Comparison of ENCODE assay signal across 16 cellular contexts in the genomic region with DNA sequence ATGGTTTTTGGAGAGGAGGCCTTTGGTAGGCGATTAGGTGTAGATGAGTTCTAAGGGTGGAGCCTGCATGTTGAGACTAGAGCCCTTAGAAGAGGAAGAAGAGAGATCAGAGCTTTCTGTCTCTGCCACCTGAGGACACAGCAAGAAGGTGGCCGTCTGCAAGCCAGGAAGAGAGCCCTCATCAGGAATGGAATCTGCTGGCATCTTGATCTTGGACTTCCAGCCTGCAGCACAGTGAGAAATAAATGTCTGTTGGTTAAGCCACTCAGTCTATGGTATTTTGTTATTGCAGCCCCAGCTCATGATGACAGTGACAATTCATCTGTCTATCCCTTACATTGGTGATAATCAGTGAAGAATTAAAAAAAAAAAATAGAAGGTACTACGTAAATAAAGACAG.
DNase-seq lines count a peak whose midpoint lies in the region; ATAC-seq, FAIRE-seq and TF ChIP-seq lines count a peak whose summit lies in the region.
"Had no signal": no experiment of that assay in that cellular context is flagged by ENCODE, and none has a peak within 500 bp of the region (broad histone marks: within the 10 kb centered on the region; RNA-seq: fewer than 3 reads in every experiment).

No MANE protein-coding gene starts in this region.

- in situ Hi-C loops in GM23248 (cut with MboI) = no loop called here
- in situ Hi-C loops in GM12878 (cut with MboI) = no loop called here

- H3F3A ChIP-seq in GM23248 (ENCODE audit: insufficient read depth) = peaks cover 37% of the 10 kb centered on the region

- POLR2A ChIA-PET in GM12878 (lab: Charles Lee) = interaction anchor here (0.6 to 1.3 kb wide), 3 partner anchors 8 to 90 kb away, joined by 3 to 4 read pairs (median 4); no protein-coding TSS in a partner anchor

- 59 to 64% methylated on average over 3 of the region's 3 CpGs for WGBS in GM23248 (ENCODE audit: low coverage in 1 of 2, low lambda C conversion rate in 2 of 2, missing lambda C conversion rate in 2 of 2), 2 experiments
- 51% methylated on average over 3 of the region's 3 CpGs for WGBS in GM12878 (ENCODE audit: insufficient coverage, insufficient replicate concordance, low lambda C conversion rate, missing lambda C conversion rate)
- 52 to 60% (median 55%) methylated on average over 3 of the region's 3 CpGs for WGBS in small intestine, 3 donors

- SMC1A ChIA-PET in GM12878 (lab: Charles Lee; ENCODE audit: uncharacterized antibody, unreplicated experiment) = interaction anchor here (0.8 to 1.5 kb wide), 5 partner anchors 8 to 135 kb away, joined by 3 to 5 read pairs (median 3); no protein-coding TSS in a partner anchor

- no peak for TF ChIP-seq EP300 in GM12878 (IDR thresholded peaks at IDR 0.05; ENCODE audit: borderline replicate concordance in 1 of 2, control insufficient read depth in 1 of 2, low read depth in 2 of 2, low read length in 2 of 2)

- H3K27ac ChIP-seq in GM23248 (peak overlapping the region; percentile 90), GM12878 (ENCODE audit: control insufficient read depth, insufficient read depth) (no peak overlapping the region), osteoblast (ENCODE audit: low read depth, low read length) (peak overlapping the region; percentile 92), small intestine (ENCODE audit: low read depth in 1 of 2, low read length in 1 of 2) (no peak overlapping the region)
- H3K27ac ChIP-seq: A549 had no signal

- no peaks in the 10 kb centered on the region for H3K9me3 ChIP-seq in GM23248 (ENCODE audit: low read depth)
- H3K9me3 ChIP-seq in GM12878 (replicated peaks; ENCODE audit: control insufficient read depth, insufficient read depth, low read length) = no peaks in the 10 kb centered on the region; the same call in 2 of the 3 replicates
- H3K9me3 ChIP-seq in osteoblast (ENCODE audit: low read depth, low read length) = no peaks in the 10 kb centered on the region
- no peaks in the 10 kb centered on the region for H3K9me3 ChIP-seq in small intestine (ENCODE audit: control insufficient read depth, low read depth)
- H3K9me3 ChIP-seq: A549, Caco-2 had no signal

- TF ChIP-seq POLR2A in GM12878 (IDR thresholded peaks at IDR 0.05; ENCODE audit: low read depth, low read length) = no peak

- intact Hi-C loops in GM12878 (cut with micrococcal nuclease; ENCODE audit: unreplicated experiment) = loop anchor here (10.0 kb wide), 1 partner anchor 263 kb away; no protein-coding TSS in a partner anchor

- H3K4me3 ChIP-seq in GM23248 = no peak overlapping the region
- H3K4me3 ChIP-seq in GM12878 = no peak overlapping the region
- no peak overlapping the region for H3K4me3 ChIP-seq in osteoblast (ENCODE audit: insufficient read depth, low read length)
- H3K4me3 ChIP-seq in small intestine (ENCODE audit: low read depth in 1 of 2, low read length in 2 of 2) = no peak overlapping the region
- H3K4me3 ChIP-seq: A549 had no signal

- H2AFZ ChIP-seq in GM23248 = no peak overlapping the region
- no peak overlapping the region for H2AFZ ChIP-seq in GM12878 (ENCODE audit: control insufficient read depth, low read depth, low read length)
- no peak overlapping the region for H2AFZ ChIP-seq in osteoblast (ENCODE audit: low read length)

- H3K36me3 ChIP-seq in GM23248 (ENCODE audit: low read depth) (no peaks in the 10 kb centered on the region), GM12878 (ENCODE audit: control insufficient read depth in 2 of 2, insufficient read depth in 2 of 2, low read length in 1 of 2) (no peaks in the 10 kb centered on the region; a peak in 1 of 4 replicates), osteoblast (ENCODE audit: insufficient read depth, low read length) (no peaks in the 10 kb centered on the region), small intestine (ENCODE audit: control insufficient read depth in 2 of 2, insufficient read depth in 2 of 2, low read length in 2 of 2) (no peaks in the 10 kb centered on the region)

- H3K4me1 ChIP-seq in GM23248 (ENCODE audit: insufficient read depth) = peaks cover 42% of the 10 kb centered on the region
- H3K4me1 ChIP-seq in GM12878 (ENCODE audit: control insufficient read depth, insufficient read depth, low read length) = peaks cover 22% of the 10 kb centered on the region
- H3K4me1 ChIP-seq in osteoblast (ENCODE audit: insufficient read depth, low read length) = peaks cover 39% of the 10 kb centered on the region
- H3K4me1 ChIP-seq in small intestine (ENCODE audit: control insufficient read depth in 2 of 2, insufficient read depth in 1 of 2, low read depth in 1 of 2, low read length in 1 of 2) = no peaks in the 10 kb centered on the region
- H3K4me1 ChIP-seq: A549, Caco-2 had no signal

- no peak overlapping the region for H3K27ac Mint-ChIP-seq in natural killer cell treated with Interleukin-12 subunit alpha and Interleukin-12 subunit beta and Interleukin-15 and Interleukin-18, amount 100 ng/mL, for 72 hours
- H3K27ac Mint-ChIP-seq: CD14-positive monocyte; CD8-positive, alpha-beta memory T cell had no signal

- H3K9me2 ChIP-seq in GM23248 (ENCODE audit: insufficient read depth) = no peaks in the 10 kb centered on the region

- H3K27me3 ChIP-seq in GM23248 (replicated peaks; ENCODE audit: insufficient read depth) = no peaks in the 10 kb centered on the region
- H3K27me3 ChIP-seq in GM12878 (replicated peaks in 1 of 2; ENCODE audit: control insufficient read depth in 2 of 2, insufficient read depth in 2 of 2, low read length in 1 of 2) = no peaks in the 10 kb centered on the region
- H3K27me3 ChIP-seq in osteoblast (ENCODE audit: insufficient read depth, low read length) = no peaks in the 10 kb centered on the region
- no peaks in the 10 kb centered on the region for H3K27me3 ChIP-seq in small intestine (ENCODE audit: control insufficient read depth in 2 of 2, insufficient read depth in 2 of 2, low read length in 2 of 2)

- no peak overlapping the region for H3K4me3 Mint-ChIP-seq in natural killer cell treated with Interleukin-12 subunit alpha and Interleukin-12 subunit beta and Interleukin-15 and Interleukin-18, amount 100 ng/mL, for 72 hours
- H3K4me3 Mint-ChIP-seq: CD14-positive monocyte; CD8-positive, alpha-beta memory T cell had no signal

- no TSS peak for BruUV-seq in GM12878 (replicated peaks; lab: Mats Ljungman, UMichigan)

- H3K27me3 Mint-ChIP-seq in natural killer cell treated with Interleukin-12 subunit alpha and Interleukin-12 subunit beta and Interleukin-15 and Interleukin-18, amount 100 ng/mL, for 72 hours = peaks cover 20 to 23% of the 10 kb centered on the region in 2 donors

- H3K4me2 ChIP-seq in GM23248 (ENCODE audit: unreplicated experiment) = peak overlapping the region; percentile 54
- H3K4me2 ChIP-seq in GM12878 (ENCODE audit: control insufficient read depth, insufficient read depth) = no peak overlapping the region
- H3K4me2 ChIP-seq in osteoblast (ENCODE audit: insufficient read depth, low read length) = no peak overlapping the region
- H3K4me2 ChIP-seq: A549 had no signal

- DNase-seq in GM23248 (no peak), GM12878 (ENCODE audit: low read depth, low spot score) (no peak), osteoblast (ENCODE audit: insufficient read length, low spot score, missing footprints) (no peak), NCI-H146 treated with DMSO at 0.1 percent for 48 hours (lab: John Stamatoyannopoulos, UW; ENCODE audit: unreplicated experiment) (no peak), epidermal melanocyte (ENCODE audit: insufficient read length, low spot score) (no peak), small intestine (no peak)
- no peak for DNase-seq in natural killer cell treated with Interleukin-12 subunit alpha and Interleukin-12 subunit beta and Interleukin-15 and Interleukin-18, amount 100 ng/mL, for 72 hours (ENCODE audit: low spot score)
- DNase-seq: Caco-2; CD8-positive, alpha-beta memory T cell; DND-41; GF-D8 had no signal

- TF ChIP-seq CTCF in GM12878 (IDR thresholded peaks at IDR 0.05 in 2 of 3, conservative IDR thresholded peaks at IDR 0.05 in 1 of 3; ENCODE audit: control insufficient read depth in 2 of 3, extremely low read depth in 1 of 3, insufficient read depth in 1 of 3, low read depth in 3 of 3, low read length in 3 of 3) (no peak), osteoblast (IDR thresholded peaks at IDR 0.05; ENCODE audit: extremely low read depth, low read depth, low read length) (no peak)

- CTCF ChIA-PET in GM12878 (lab: Yijun Ruan, JAX) = interaction anchor here (1.0 to 1.5 kb wide), 2 partner anchors 8 to 19 kb away, joined by 3 to 4 read pairs; no protein-coding TSS in a partner anchor

- H3K36me3 Mint-ChIP-seq in natural killer cell treated with Interleukin-12 subunit alpha and Interleukin-12 subunit beta and Interleukin-15 and Interleukin-18, amount 100 ng/mL, for 72 hours = no peaks in the 10 kb centered on the region
- H3K36me3 Mint-ChIP-seq: CD14-positive monocyte; CD8-positive, alpha-beta memory T cell had no signal

- H3K4me1 Mint-ChIP-seq in natural killer cell treated with Interleukin-12 subunit alpha and Interleukin-12 subunit beta and Interleukin-15 and Interleukin-18, amount 100 ng/mL, for 72 hours (ENCODE audit: low read depth in 2 of 2) = no peaks in the 10 kb centered on the region

- no peaks in the 10 kb centered on the region for H3K9me3 Mint-ChIP-seq in natural killer cell treated with Interleukin-12 subunit alpha and Interleukin-12 subunit beta and Interleukin-15 and Interleukin-18, amount 100 ng/mL, for 72 hours
- H3K9me3 Mint-ChIP-seq: CD14-positive monocyte; CD8-positive, alpha-beta memory T cell had no signal

- FAIRE-seq in GM12878 (lab: Jason Lieb, UNC) = peak; percentile 59
- no peak for FAIRE-seq in small intestine (lab: Jason Lieb, UNC)
- FAIRE-seq: A549, H54, HepG2 had no signal

- ATAC-seq in GM12878 = no peak
- no peak for ATAC-seq in natural killer cell treated with Interleukin-12 subunit alpha and Interleukin-12 subunit beta and Interleukin-15 and Interleukin-18, amount 100 ng/mL, for 72 hours
- ATAC-seq: A549, HCT116, HepG2 had no signal

- peak overlapping the region; percentile 18; the same call in 1 of the 2 replicates for H3K9ac ChIP-seq in GM23248
- H3K9ac ChIP-seq in GM12878 (ENCODE audit: control insufficient read depth, insufficient read depth, low read length) = no peak overlapping the region

- no peaks in the 10 kb centered on the region for H4K20me1 ChIP-seq in GM23248 (ENCODE audit: insufficient read depth)
- no peaks in the 10 kb centered on the region for H4K20me1 ChIP-seq in GM12878 (ENCODE audit: control insufficient read depth, insufficient read depth)
- no peaks in the 10 kb centered on the region for H4K20me1 ChIP-seq in osteoblast (ENCODE audit: insufficient read depth, low read length)

- TF ChIP-seq RAD21 in GM12878 (IDR thresholded peaks at IDR 0.05; ENCODE audit: insufficient read depth, low read depth, low read length) = no peak

- RAD21 ChIA-PET in GM12878 (lab: Charles Lee; ENCODE audit: unreplicated experiment) = no interaction called here

- H3K79me2 ChIP-seq in GM23248 (ENCODE audit: insufficient read depth) (no peaks in the 10 kb centered on the region), GM12878 (ENCODE audit: control insufficient read depth, insufficient read depth, low read length) (no peaks in the 10 kb centered on the region; the same call in none of the 2 replicates), osteoblast (ENCODE audit: insufficient read depth, low read length) (no peaks in the 10 kb centered on the region)

TF ChIP-seq in GM12878, 131 proteins besides CTCF, POLR2A, EP300 and RAD21 (continues in another document):
- no peak for TF ChIP-seq TBL1XR1 (IDR thresholded peaks at IDR 0.05; ENCODE audit: low read depth, low read length)

Comparison
In these comparisons a context has a peak if more than half of its experiments do, and no peak if none do; other contexts are left out.
1. H3K27ac ChIP-seq: peak in GM23248 (single experiment) and osteoblast (single experiment); none in GM12878 (single experiment) and small intestine (0 of 2).